ENCODE assay signal across 1 cellular context in the genomic region with DNA sequence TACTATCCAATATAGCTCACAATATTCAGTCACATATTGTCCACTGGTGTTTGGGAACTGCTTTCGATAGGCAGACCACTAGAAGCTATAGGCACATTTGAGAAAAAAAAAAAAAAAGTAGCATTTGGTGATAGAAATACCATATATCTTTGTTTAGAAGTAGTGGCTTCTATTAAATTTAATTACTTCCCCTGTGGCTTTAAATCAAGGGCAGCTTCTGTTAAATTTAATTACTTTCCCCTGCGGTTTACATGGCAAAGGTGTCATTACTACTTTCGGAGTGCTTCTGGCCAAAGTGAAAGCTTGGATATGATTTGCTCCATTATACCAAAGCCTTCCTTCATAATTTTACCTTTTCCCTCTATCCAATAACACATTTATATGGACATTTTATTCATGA.
TF ChIP-seq lines count a peak whose summit lies in the region.

No MANE protein-coding gene starts in this region.

TF ChIP-seq in neural cell, 6 proteins besides CTCF, POLR2A, EP300 and RAD21 (continued from another document):
- TF ChIP-seq, protein P1, sequence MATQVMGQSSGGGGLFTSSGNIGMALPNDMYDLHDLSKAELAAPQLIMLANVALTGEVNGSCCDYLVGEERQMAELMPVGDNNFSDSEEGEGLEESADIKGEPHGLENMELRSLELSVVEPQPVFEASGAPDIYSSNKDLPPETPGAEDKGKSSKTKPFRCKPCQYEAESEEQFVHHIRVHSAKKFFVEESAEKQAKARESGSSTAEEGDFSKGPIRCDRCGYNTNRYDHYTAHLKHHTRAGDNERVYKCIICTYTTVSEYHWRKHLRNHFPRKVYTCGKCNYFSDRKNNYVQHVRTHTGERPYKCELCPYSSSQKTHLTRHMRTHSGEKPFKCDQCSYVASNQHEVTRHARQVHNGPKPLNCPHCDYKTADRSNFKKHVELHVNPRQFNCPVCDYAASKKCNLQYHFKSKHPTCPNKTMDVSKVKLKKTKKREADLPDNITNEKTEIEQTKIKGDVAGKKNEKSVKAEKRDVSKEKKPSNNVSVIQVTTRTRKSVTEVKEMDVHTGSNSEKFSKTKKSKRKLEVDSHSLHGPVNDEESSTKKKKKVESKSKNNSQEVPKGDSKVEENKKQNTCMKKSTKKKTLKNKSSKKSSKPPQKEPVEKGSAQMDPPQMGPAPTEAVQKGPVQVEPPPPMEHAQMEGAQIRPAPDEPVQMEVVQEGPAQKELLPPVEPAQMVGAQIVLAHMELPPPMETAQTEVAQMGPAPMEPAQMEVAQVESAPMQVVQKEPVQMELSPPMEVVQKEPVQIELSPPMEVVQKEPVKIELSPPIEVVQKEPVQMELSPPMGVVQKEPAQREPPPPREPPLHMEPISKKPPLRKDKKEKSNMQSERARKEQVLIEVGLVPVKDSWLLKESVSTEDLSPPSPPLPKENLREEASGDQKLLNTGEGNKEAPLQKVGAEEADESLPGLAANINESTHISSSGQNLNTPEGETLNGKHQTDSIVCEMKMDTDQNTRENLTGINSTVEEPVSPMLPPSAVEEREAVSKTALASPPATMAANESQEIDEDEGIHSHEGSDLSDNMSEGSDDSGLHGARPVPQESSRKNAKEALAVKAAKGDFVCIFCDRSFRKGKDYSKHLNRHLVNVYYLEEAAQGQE (IDR thresholded peaks at IDR 0.05; ENCODE audit: borderline replicate concordance) = no peak
TF ChIP-seq in neural cell: peak in this region for 0.
